28 cellular contexts compared by ENCODE assay signal in genomic region chr9:96540106-96540505, GRCh38.
"Had no signal": no experiment of that assay in that cellular context is flagged by ENCODE, and none has a peak within 500 bp of the region (broad histone marks: within the 10 kb centered on the region; RNA-seq: fewer than 3 reads in every experiment).

No MANE protein-coding gene starts in this region.

- H3K4me3 ChIP-seq: colonic mucosa, coronary artery, dorsolateral prefrontal cortex, esophagus muscularis mucosa, esophagus squamous epithelium, gastrocnemius medialis, gastroesophageal sphincter, heart left ventricle, heart right ventricle had no signal

- DNase-seq: colonic mucosa; cortex of kidney; dermis blood vessel endothelial cell; dorsolateral prefrontal cortex; effector CD4-positive, alpha-beta T cell; effector CD8-positive, alpha-beta T cell; effector memory CD4-positive, alpha-beta T cell; effector memory CD8-positive, alpha-beta T cell; endodermal cell; erythroblast; esophagus squamous epithelium; foreskin fibroblast; foreskin keratinocyte; foreskin melanocyte; gastrocnemius medialis; glutamatergic neuron; head of caudate nucleus; heart left ventricle; heart right ventricle had no signal

- H3K9me3 ChIP-seq: colonic mucosa, esophagus muscularis mucosa, esophagus squamous epithelium, gastrocnemius medialis, gastroesophageal sphincter, heart left ventricle, heart right ventricle had no signal

- H3K27me3 ChIP-seq: colonic mucosa, dorsolateral prefrontal cortex, esophagus muscularis mucosa, esophagus squamous epithelium, foreskin keratinocyte, gastrocnemius medialis, gastroesophageal sphincter, heart left ventricle, heart right ventricle had no signal

- H3K4me1 ChIP-seq: colonic mucosa, esophagus muscularis mucosa, esophagus squamous epithelium, foreskin keratinocyte, gastrocnemius medialis, gastroesophageal sphincter, heart left ventricle, heart right ventricle had no signal

- FAIRE-seq: colon, endometrium, endothelial cell of umbilical vein, frontal cortex had no signal

- H3K27ac ChIP-seq: colonic mucosa, coronary artery, dorsolateral prefrontal cortex, epithelial cell of prostate, esophagus muscularis mucosa, esophagus squamous epithelium, foreskin keratinocyte, gastrocnemius medialis, gastroesophageal sphincter, heart left ventricle, heart right ventricle had no signal

- ATAC-seq: effector memory CD8-positive, alpha-beta T cell; esophagus mucosa; foreskin keratinocyte; gastrocnemius medialis; gastroesophageal sphincter; heart left ventricle; heart right ventricle had no signal

- H3K36me3 ChIP-seq: colonic mucosa, gastrocnemius medialis had no signal
